Comparison of ENCODE assay signal across 26 cellular contexts in the genomic region with DNA sequence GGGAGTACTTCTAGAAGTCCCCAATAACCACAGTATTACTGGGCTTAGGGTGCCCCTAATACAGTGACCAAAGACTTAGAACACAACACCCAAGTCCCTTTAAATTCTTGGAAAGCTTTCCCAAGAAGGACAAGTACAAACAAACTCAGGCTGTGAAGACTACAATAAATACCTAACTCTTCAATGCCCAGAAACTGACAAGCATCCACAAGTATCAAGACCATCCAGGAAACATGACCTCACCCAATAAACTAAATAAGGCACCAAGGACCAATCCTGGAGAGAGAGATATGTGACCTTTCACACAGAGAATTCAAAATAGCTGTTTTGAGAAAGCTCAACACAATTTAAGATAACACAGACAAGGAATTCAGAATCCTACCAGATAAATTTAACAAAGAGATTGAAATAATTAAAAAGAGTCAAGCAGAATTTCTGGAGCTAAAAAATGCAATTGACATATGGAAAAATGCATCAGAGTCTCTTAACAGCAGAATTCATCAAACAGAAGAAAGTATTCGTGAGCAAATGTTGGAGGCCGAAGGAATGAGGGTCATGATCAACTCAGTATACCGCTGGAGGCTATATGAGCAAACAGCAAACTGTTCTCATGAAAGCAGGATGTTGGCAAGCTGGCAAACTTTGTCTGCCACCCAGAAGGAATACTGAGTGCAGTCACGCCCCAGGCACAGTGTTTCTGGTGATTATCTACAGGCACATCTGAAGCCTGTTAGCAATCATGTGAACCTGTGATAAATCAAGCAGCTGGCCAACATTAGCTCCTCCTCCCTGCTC.
"Had no signal": no experiment of that assay in that cellular context is flagged by ENCODE, and none has a peak within 500 bp of the region (broad histone marks: within the 10 kb centered on the region; RNA-seq: fewer than 3 reads in every experiment).

No MANE protein-coding gene starts in this region.

- H3K4me3 ChIP-seq: gastroesophageal sphincter, left ventricle myocardium inferior, sigmoid colon, smooth muscle cell, transverse colon, uterus had no signal

- DNase-seq: activated CD4-positive, alpha-beta T cell treated with anti-CD3 and anti-CD28 coated beads for 36 hours; activated CD4-positive, alpha-beta T cell treated with anti-CD3 and anti-CD28 coated beads, Interleukin-2, amount 50 U/mL, for 48 hours; activated CD8-positive, alpha-beta memory T cell treated with anti-CD3 and anti-CD28 coated beads, Interleukin-2, amount 50 U/mL, for 48 hours; activated naive CD4-positive, alpha-beta T cell; activated naive CD8-positive, alpha-beta T cell treated with anti-CD3 and anti-CD28 coated beads, Interleukin-2, amount 10 ng/mL, durations not matched to agents 7 days and 5 days; activated T-cell treated with anti-CD3 and anti-CD28 coated beads, Interleukin-2, amount 50 U/mL, for 4 hours; amniotic stem cell; dermis blood vessel endothelial cell; effector CD8-positive, alpha-beta T cell; head of caudate nucleus; hypothalamus; left ventricle myocardium inferior; midbrain; natural killer cell; retina; sigmoid colon; stimulated activated CD4-positive, alpha-beta T cell treated with anti-CD3 and anti-CD28 coated beads, Interleukin-2, amount 100 ng/mL, for 48 hours; stimulated activated CD8-positive, alpha-beta memory T cell treated with anti-CD3 and anti-CD28 coated beads, Interleukin-4, amount 100 ng/mL, for 48 hours; stimulated activated naive B cell treated with anti-CD40 and anti-IgM and Interleukin-4, amounts not matched to agents 10 μg/mL and 1 μg/mL and 100 μg/mL, for 72 hours; transverse colon; uterus had no signal

- H3K9me3 ChIP-seq: gastroesophageal sphincter, sigmoid colon, transverse colon, uterus had no signal

- ATAC-seq: activated CD4-positive, alpha-beta T cell treated with anti-CD3 and anti-CD28 coated beads for 36 hours; activated T-cell treated with anti-CD3 and anti-CD28 coated beads, Interleukin-2, amount 50 U/mL, for 4 hours; esophagus mucosa; gastroesophageal sphincter; natural killer cell; stimulated activated naive B cell treated with anti-CD40 and anti-IgM and Interleukin-4, amounts not matched to agents 10 μg/mL and 1 μg/mL and 100 μg/mL, for 72 hours; WTC11 had no signal

- H3K27ac ChIP-seq: gastroesophageal sphincter, left ventricle myocardium inferior, sigmoid colon, transverse colon, uterus had no signal

- H3K4me1 Mint-ChIP-seq: activated CD4-positive, alpha-beta T cell treated with anti-CD3 and anti-CD28 coated beads for 36 hours; activated naive CD8-positive, alpha-beta T cell treated with anti-CD3 and anti-CD28 coated beads, Interleukin-2, amount 10 ng/mL, durations not matched to agents 7 days and 5 days; natural killer cell; stimulated activated naive B cell treated with anti-CD40 and anti-IgM and Interleukin-4, amounts not matched to agents 10 μg/mL and 1 μg/mL and 100 μg/mL, for 72 hours; WTC11 had no signal

- H3K27ac Mint-ChIP-seq: activated CD4-positive, alpha-beta T cell treated with anti-CD3 and anti-CD28 coated beads for 36 hours; activated naive CD8-positive, alpha-beta T cell treated with anti-CD3 and anti-CD28 coated beads, Interleukin-2, amount 10 ng/mL, durations not matched to agents 7 days and 5 days; activated T-helper 2 cell treated with anti-CD3 and anti-CD28 coated beads, Interferon-gamma antibody, Interleukin-2, Interleukin-4, amounts not matched to agents 10 μg/mL and 5 μg/mL and 100 μg/mL, durations not matched to agents 14 hours and 24 hours and 36 hours; natural killer cell; stimulated activated naive B cell treated with anti-CD40 and anti-IgM and Interleukin-4, amounts not matched to agents 10 μg/mL and 1 μg/mL and 100 μg/mL, for 72 hours; WTC11 had no signal

- H3K4me1 ChIP-seq: gastroesophageal sphincter, left ventricle myocardium inferior, sigmoid colon, transverse colon, uterus had no signal

- H3K36me3 ChIP-seq: gastroesophageal sphincter, left ventricle myocardium inferior, sigmoid colon, transverse colon, uterus had no signal

- H3K27me3 ChIP-seq: gastroesophageal sphincter, sigmoid colon, transverse colon, uterus had no signal

- H3K27me3 Mint-ChIP-seq: stimulated activated naive B cell treated with anti-CD40 and anti-IgM and Interleukin-4, amounts not matched to agents 10 μg/mL and 1 μg/mL and 100 μg/mL, for 72 hours had no signal

- H3K9me3 Mint-ChIP-seq: activated T-helper 2 cell treated with anti-CD3 and anti-CD28 coated beads, Interferon-gamma antibody, Interleukin-2, Interleukin-4, amounts not matched to agents 10 μg/mL and 5 μg/mL and 100 μg/mL, durations not matched to agents 14 hours and 24 hours and 36 hours had no signal

- H3K4me3 Mint-ChIP-seq: activated CD4-positive, alpha-beta T cell treated with anti-CD3 and anti-CD28 coated beads for 36 hours; activated naive CD8-positive, alpha-beta T cell treated with anti-CD3 and anti-CD28 coated beads, Interleukin-2, amount 10 ng/mL, durations not matched to agents 7 days and 5 days; activated T-cell treated with anti-CD3 and anti-CD28 coated beads, Interleukin-2, amount 50 U/mL, for 4 hours; natural killer cell; stimulated activated naive B cell treated with anti-CD40 and anti-IgM and Interleukin-4, amounts not matched to agents 10 μg/mL and 1 μg/mL and 100 μg/mL, for 72 hours; WTC11 had no signal

- H3K36me3 Mint-ChIP-seq: activated naive CD8-positive, alpha-beta T cell treated with anti-CD3 and anti-CD28 coated beads, Interleukin-2, amount 10 ng/mL, durations not matched to agents 7 days and 5 days; natural killer cell; stimulated activated naive B cell treated with anti-CD40 and anti-IgM and Interleukin-4, amounts not matched to agents 10 μg/mL and 1 μg/mL and 100 μg/mL, for 72 hours; WTC11 had no signal
